Comparison of ENCODE assay signal across 1 cellular context in genomic region chr14:32595496-32595895, GRCh38.
TF ChIP-seq lines count a peak whose summit lies in the region.

No MANE protein-coding gene starts in this region.

TF ChIP-seq in IMR-90, 13 proteins besides CTCF, POLR2A, EP300 and RAD21:
- TF ChIP-seq MAFK (IDR thresholded peaks at IDR 0.05; ENCODE audit: low read depth, low read length) (peak; percentile 98), FOS (IDR thresholded peaks at IDR 0.05; ENCODE audit: low read depth, low read length) (no peak)
